ENCODE assay signal across 1 cellular context in the genomic region with DNA sequence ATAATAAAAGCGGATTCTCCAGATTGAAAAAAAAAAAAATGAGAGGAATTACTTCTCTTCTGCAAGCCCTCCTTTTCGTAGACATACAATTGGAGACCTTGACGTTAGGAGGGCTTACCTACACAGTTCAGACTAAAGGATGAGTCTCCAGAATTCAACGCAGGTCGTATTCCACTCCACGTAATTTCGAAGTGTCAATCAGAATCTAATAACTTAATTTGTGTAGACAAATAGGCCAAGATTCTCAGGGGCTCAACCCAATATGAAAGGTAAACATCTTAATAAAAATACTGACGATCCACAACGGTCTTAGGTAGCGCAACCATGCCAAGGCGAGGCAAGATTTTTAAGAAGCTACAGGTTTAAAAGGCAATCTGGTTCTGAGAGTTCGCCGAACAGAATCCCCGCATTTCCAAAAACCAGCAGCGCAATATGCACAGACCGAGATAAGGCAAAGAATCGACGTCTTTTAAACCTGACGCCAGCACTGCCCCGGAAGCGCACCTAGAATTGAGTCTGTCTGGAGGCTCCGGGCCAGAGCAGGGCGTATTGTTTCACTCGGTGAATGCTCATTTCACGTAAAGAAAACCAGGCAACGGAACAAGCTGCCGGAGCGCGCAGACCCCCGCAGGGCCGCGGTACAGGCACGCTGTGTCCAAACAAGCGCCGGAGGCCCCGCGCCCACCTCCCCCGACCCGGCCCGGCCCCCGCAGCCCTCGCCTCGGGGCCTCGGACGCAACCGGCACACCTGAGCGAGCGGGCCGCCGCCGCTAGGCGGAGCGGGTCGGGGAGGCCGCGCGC.
TF ChIP-seq lines count a peak whose summit lies in the region.

No MANE protein-coding gene starts in this region.

TF ChIP-seq in HepG2, 621 proteins besides CTCF, POLR2A, EP300 and RAD21 (continued from another document and continues in another):
- no peak for TF ChIP-seq PRMT3 (CRISPR knock-in tag; IDR thresholded peaks at IDR 0.05; ENCODE audit: borderline replicate concordance, low read depth)
- TF ChIP-seq NFIC (IDR thresholded peaks at IDR 0.05; ENCODE audit: low read length): no peak
- no peak for TF ChIP-seq SALL2 (CRISPR knock-in tag; IDR thresholded peaks at IDR 0.05)
- TF ChIP-seq, protein P1, sequence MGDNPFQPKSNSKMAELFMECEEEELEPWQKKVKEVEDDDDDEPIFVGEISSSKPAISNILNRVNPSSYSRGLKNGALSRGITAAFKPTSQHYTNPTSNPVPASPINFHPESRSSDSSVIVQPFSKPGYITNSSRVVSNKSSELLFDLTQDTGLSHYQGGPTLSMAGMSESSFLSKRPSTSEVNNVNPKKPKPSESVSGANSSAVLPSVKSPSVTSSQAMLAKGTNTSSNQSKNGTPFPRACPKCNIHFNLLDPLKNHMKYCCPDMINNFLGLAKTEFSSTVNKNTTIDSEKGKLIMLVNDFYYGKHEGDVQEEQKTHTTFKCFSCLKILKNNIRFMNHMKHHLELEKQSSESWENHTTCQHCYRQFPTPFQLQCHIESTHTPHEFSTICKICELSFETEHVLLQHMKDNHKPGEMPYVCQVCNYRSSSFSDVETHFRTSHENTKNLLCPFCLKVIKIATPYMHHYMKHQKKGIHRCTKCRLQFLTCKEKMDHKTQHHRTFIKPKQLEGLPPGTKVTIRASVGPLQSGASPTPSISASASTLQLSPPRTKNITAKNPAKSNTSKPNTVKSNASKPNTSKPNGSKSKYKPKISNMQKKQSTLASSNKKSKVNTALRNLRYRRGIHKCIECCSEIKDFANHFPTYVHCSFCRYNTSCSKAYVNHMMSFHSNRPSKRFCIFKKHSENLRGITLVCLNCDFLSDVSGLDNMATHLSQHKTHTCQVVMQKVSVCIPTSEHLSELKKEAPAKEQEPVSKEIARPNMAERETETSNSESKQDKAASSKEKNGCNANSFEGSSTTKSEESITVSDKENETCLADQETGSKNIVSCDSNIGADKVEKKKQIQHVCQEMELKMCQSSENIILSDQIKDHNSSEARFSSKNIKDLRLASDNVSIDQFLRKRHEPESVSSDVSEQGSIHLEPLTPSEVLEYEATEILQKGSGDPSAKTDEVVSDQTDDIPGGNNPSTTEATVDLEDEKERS (CRISPR knock-in tag; IDR thresholded peaks at IDR 0.05): no peak
- no peak for TF ChIP-seq ELF3 (CRISPR knock-in tag; IDR thresholded peaks at IDR 0.05)
- no peak for TF ChIP-seq CBX1 (IDR thresholded peaks at IDR 0.05; ENCODE audit: low read depth)
- TF ChIP-seq, protein P2, sequence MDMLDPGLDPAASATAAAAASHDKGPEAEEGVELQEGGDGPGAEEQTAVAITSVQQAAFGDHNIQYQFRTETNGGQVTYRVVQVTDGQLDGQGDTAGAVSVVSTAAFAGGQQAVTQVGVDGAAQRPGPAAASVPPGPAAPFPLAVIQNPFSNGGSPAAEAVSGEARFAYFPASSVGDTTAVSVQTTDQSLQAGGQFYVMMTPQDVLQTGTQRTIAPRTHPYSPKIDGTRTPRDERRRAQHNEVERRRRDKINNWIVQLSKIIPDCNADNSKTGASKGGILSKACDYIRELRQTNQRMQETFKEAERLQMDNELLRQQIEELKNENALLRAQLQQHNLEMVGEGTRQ (IDR thresholded peaks at IDR 0.05; ENCODE audit: low read depth, low read length): no peak
- TF ChIP-seq, protein P2 (CRISPR knock-in tag; IDR thresholded peaks at IDR 0.05; ENCODE audit: borderline replicate concordance): no peak
- TF ChIP-seq DR1 (CRISPR knock-in tag; IDR thresholded peaks at IDR 0.05): no peak
- no peak for TF ChIP-seq STAT5B (CRISPR knock-in tag; IDR thresholded peaks at IDR 0.05)
- TF ChIP-seq, protein P3, sequence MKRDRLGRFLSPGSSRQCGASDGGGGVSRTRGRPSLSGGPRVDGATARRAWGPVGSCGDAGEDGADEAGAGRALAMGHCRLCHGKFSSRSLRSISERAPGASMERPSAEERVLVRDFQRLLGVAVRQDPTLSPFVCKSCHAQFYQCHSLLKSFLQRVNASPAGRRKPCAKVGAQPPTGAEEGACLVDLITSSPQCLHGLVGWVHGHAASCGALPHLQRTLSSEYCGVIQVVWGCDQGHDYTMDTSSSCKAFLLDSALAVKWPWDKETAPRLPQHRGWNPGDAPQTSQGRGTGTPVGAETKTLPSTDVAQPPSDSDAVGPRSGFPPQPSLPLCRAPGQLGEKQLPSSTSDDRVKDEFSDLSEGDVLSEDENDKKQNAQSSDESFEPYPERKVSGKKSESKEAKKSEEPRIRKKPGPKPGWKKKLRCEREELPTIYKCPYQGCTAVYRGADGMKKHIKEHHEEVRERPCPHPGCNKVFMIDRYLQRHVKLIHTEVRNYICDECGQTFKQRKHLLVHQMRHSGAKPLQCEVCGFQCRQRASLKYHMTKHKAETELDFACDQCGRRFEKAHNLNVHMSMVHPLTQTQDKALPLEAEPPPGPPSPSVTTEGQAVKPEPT (CRISPR knock-in tag; IDR thresholded peaks at IDR 0.05; ENCODE audit: low read depth): no peak
- TF ChIP-seq LCORL (IDR thresholded peaks at IDR 0.05): no peak
- no peak for TF ChIP-seq LCORL (CRISPR knock-in tag; IDR thresholded peaks at IDR 0.05)
- TF ChIP-seq TSC22D2 (CRISPR knock-in tag; IDR thresholded peaks at IDR 0.05; ENCODE audit: borderline replicate concordance): no peak
- no peak for TF ChIP-seq ATAD3A (CRISPR knock-in tag; IDR thresholded peaks at IDR 0.05)
- TF ChIP-seq, protein P4, sequence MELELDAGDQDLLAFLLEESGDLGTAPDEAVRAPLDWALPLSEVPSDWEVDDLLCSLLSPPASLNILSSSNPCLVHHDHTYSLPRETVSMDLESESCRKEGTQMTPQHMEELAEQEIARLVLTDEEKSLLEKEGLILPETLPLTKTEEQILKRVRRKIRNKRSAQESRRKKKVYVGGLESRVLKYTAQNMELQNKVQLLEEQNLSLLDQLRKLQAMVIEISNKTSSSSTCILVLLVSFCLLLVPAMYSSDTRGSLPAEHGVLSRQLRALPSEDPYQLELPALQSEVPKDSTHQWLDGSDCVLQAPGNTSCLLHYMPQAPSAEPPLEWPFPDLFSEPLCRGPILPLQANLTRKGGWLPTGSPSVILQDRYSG (CRISPR knock-in tag; IDR thresholded peaks at IDR 0.05): 0 out of 2 replicates have a peak, but pooled peaks have one; percentile 65
- TF ChIP-seq, protein P5, sequence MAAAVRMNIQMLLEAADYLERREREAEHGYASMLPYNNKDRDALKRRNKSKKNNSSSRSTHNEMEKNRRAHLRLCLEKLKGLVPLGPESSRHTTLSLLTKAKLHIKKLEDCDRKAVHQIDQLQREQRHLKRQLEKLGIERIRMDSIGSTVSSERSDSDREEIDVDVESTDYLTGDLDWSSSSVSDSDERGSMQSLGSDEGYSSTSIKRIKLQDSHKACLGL (CRISPR knock-in tag; IDR thresholded peaks at IDR 0.05): no peak
- TF ChIP-seq, protein P6, sequence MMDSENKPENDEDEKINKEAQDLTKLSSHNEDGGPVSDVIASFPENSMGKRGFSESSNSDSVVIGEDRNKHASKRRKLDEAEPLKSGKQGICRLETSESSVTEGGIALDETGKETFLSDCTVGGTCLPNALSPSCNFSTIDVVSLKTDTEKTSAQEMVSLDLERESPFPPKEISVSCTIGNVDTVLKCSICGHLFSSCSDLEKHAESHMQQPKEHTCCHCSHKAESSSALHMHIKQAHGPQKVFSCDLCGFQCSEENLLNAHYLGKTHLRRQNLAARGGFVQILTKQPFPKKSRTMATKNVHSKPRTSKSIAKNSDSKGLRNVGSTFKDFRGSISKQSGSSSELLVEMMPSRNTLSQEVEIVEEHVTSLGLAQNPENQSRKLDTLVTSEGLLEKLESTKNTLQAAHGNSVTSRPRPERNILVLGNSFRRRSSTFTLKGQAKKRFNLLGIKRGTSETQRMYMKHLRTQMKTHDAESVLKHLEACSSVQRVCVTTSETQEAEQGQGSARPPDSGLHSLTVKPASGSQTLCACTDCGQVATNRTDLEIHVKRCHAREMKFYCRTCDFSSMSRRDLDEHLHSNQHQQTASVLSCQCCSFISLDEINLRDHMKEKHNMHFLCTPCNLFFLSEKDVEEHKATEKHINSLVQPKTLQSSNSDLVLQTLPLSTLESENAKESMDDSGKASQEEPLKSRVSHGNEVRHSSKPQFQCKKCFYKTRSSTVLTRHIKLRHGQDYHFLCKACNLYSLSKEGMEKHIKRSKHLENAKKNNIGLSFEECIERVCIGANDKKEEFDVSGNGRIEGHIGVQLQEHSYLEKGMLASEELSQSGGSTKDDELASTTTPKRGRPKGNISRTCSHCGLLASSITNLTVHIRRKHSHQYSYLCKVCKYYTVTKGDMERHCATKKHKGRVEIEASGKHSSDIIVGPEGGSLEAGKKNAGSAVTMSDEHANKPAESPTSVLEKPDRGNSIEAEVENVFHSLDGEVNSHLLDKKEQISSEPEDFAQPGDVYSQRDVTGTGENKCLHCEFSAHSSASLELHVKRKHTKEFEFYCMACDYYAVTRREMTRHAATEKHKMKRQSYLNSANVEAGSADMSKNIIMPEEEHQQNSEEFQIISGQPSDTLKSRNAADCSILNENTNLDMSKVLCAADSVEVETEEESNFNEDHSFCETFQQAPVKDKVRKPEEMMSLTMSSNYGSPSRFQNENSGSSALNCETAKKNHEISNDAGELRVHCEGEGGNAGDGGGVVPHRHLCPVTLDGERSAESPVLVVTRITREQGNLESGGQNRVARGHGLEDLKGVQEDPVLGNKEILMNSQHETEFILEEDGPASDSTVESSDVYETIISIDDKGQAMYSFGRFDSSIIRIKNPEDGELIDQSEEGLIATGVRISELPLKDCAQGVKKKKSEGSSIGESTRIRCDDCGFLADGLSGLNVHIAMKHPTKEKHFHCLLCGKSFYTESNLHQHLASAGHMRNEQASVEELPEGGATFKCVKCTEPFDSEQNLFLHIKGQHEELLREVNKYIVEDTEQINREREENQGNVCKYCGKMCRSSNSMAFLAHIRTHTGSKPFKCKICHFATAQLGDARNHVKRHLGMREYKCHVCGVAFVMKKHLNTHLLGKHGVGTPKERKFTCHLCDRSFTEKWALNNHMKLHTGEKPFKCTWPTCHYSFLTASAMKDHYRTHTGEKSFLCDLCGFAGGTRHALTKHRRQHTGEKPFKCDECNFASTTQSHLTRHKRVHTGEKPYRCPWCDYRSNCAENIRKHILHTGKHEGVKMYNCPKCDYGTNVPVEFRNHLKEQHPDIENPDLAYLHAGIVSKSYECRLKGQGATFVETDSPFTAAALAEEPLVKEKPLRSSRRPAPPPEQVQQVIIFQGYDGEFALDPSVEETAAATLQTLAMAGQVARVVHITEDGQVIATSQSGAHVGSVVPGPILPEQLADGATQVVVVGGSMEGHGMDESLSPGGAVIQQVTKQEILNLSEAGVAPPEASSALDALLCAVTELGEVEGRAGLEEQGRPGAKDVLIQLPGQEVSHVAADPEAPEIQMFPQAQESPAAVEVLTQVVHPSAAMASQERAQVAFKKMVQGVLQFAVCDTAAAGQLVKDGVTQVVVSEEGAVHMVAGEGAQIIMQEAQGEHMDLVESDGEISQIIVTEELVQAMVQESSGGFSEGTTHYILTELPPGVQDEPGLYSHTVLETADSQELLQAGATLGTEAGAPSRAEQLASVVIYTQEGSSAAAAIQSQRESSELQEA (CRISPR knock-in tag; IDR thresholded peaks at IDR 0.05; ENCODE audit: not compliant biosample characterization): no peak
- TF ChIP-seq ZBTB7A (CRISPR knock-in tag; IDR thresholded peaks at IDR 0.05): no peak
- peak; percentile 77; the same call in 1 of the 2 replicates for TF ChIP-seq ZNF773 (CRISPR knock-in tag; IDR thresholded peaks at IDR 0.05; ENCODE audit: borderline replicate concordance)
- TF ChIP-seq ZMYM2 (CRISPR knock-in tag; IDR thresholded peaks at IDR 0.05): no peak
- no peak for TF ChIP-seq ZNF570 (CRISPR knock-in tag; IDR thresholded peaks at IDR 0.05; ENCODE audit: borderline replicate concordance)
- TF ChIP-seq SOX13 (IDR thresholded peaks at IDR 0.05): no peak
- TF ChIP-seq SOX13 (CRISPR knock-in tag; conservative IDR thresholded peaks at IDR 0.05 in 1 of 2, IDR thresholded peaks at IDR 0.05 in 1 of 2): no peak
- TF ChIP-seq DNMT3B (CRISPR knock-in tag; conservative IDR thresholded peaks at IDR 0.05): no peak
